6 cellular contexts compared by ENCODE assay signal in genomic region chr14:106658047-106658446, GRCh38.
DNase-seq lines count a peak whose midpoint lies in the region; ATAC-seq and TF ChIP-seq lines count a peak whose summit lies in the region.
"Not testable (repeated sequence)": the region's sequence is repeated elsewhere in the genome, so short reads cannot be mapped to it uniquely, and the experiment has no call there.

No MANE protein-coding gene starts in this region.

- CTCF ChIA-PET in activated CD4-positive, alpha-beta T cell treated with anti-CD3 and anti-CD28 coated beads, Interleukin-2, amount 10 ng/mL, durations not matched to agents 7 days and 5 days (lab: Charles Lee), result interaction anchor here (0.7 to 1.3 kb wide), 2 partner anchors 10 to 24 kb away, joined by 3 read pairs; no protein-coding TSS in a partner anchor

- H3K4me1 ChIP-seq in DND-41 (ENCODE audit: insufficient read depth, low read length) (peaks cover 78% of the 10 kb centered on the region), thymus (ENCODE audit: control insufficient read depth, insufficient read depth, low read length) (peaks cover 18% of the 10 kb centered on the region)
- not testable (repeated sequence) for H3K4me1 ChIP-seq in esophagus muscularis mucosa

- POLR2A ChIA-PET in activated CD4-positive, alpha-beta T cell treated with anti-CD3 and anti-CD28 coated beads, Interleukin-2, amount 10 ng/mL, durations not matched to agents 7 days and 5 days (lab: Charles Lee), result interaction anchor here (0.6 kb wide), 1 partner anchor 215 kb away, joined by 4 read pairs; no protein-coding TSS in a partner anchor

- H4K20me1 ChIP-seq in DND-41 (ENCODE audit: insufficient read depth, low read length), result not testable (repeated sequence)

- peak overlapping the region; percentile 49 for H3K9ac ChIP-seq in DND-41 (ENCODE audit: low read depth, low read length)

- not testable (repeated sequence) for TF ChIP-seq POLR2A in esophagus muscularis mucosa (IDR thresholded peaks at IDR 0.05; ENCODE audit: low read depth)

- not testable (repeated sequence) for H3K36me3 ChIP-seq in DND-41 (ENCODE audit: insufficient read depth, low read length); KOPT-K1 (ENCODE audit: insufficient read depth, low read length); esophagus muscularis mucosa; thymus (ENCODE audit: control insufficient read depth, insufficient read depth)

- intact Hi-C loops in esophagus muscularis mucosa (cut with DNase I), result not testable (repeated sequence)

- not testable (repeated sequence) for H3K4me3 Mint-ChIP-seq in activated CD4-positive, alpha-beta T cell treated with anti-CD3 and anti-CD28 coated beads, Interleukin-2, amount 10 ng/mL, durations not matched to agents 7 days and 5 days

- ATAC-seq in DND-41 (ENCODE audit: insufficient read depth, low read depth), result peak; percentile 22; the same call in 1 of the 3 replicates

- 76% methylated on average over 3 of the region's 3 CpGs for WGBS in esophagus muscularis mucosa
- 61% methylated on average over 3 of the region's 3 CpGs for WGBS in thymus

- not testable (repeated sequence) for TF ChIP-seq CTCF in DND-41 (IDR thresholded peaks at IDR 0.05; ENCODE audit: borderline replicate concordance, extremely low read depth, low read length, poor library complexity, severe bottlenecking); esophagus muscularis mucosa (IDR thresholded peaks at IDR 0.05)

- not testable (repeated sequence) for TF ChIP-seq EP300 in esophagus muscularis mucosa (IDR thresholded peaks at IDR 0.05)

- peak overlapping the region; percentile 46 for H3K27ac Mint-ChIP-seq in activated CD4-positive, alpha-beta T cell treated with anti-CD3 and anti-CD28 coated beads, Interleukin-2, amount 10 ng/mL, durations not matched to agents 7 days and 5 days

- H3K4me2 ChIP-seq in DND-41 (ENCODE audit: insufficient read depth, low read length), result peak overlapping the region; percentile 41

- not testable (repeated sequence) for H3K4me3 ChIP-seq in DND-41 (ENCODE audit: low read depth in 1 of 2, low read length in 2 of 2); esophagus muscularis mucosa; thymus (ENCODE audit: low read length)

- H3K27ac ChIP-seq in DND-41 (ENCODE audit: low read length), result peak overlapping the region; percentile 92
- peak overlapping the region; percentile 90 for H3K27ac ChIP-seq in KOPT-K1 (ENCODE audit: low read depth, low read length, poor library complexity, severe bottlenecking)
- H3K27ac ChIP-seq in esophagus muscularis mucosa (replicated peaks in 1 of 4), result not testable (repeated sequence)
- peak overlapping the region; percentile 70 for H3K27ac ChIP-seq in thymus (ENCODE audit: low read depth)

- H3K27me3 ChIP-seq in DND-41 (ENCODE audit: insufficient read depth, low read length, poor library complexity); thymus (ENCODE audit: control insufficient read depth, insufficient read depth): not testable (repeated sequence)
- H3K27me3 ChIP-seq in esophagus muscularis mucosa, result peaks cover 0 to 16% (median 0%) of the 10 kb centered on the region in 4 donors

- H3K36me3 Mint-ChIP-seq in activated CD4-positive, alpha-beta T cell treated with anti-CD3 and anti-CD28 coated beads, Interleukin-2, amount 10 ng/mL, durations not matched to agents 7 days and 5 days (ENCODE audit: low read depth), result not testable (repeated sequence)

- peaks cover 23% of the 10 kb centered on the region for H3K27me3 Mint-ChIP-seq in activated CD4-positive, alpha-beta T cell treated with anti-CD3 and anti-CD28 coated beads, Interleukin-2, amount 10 ng/mL, durations not matched to agents 7 days and 5 days

- 0 out of 2 replicates have a peak overlapping the region, but pooled peaks have one; percentile 9 for H2AFZ ChIP-seq in DND-41 (ENCODE audit: low read depth, low read length)

- DNase-seq in DND-41 (peak; percentile 51), NCI-H526 treated with DMSO at 0.1 percent for 48 hours (lab: John Stamatoyannopoulos, UW) (peak; percentile 41), esophagus muscularis mucosa (ENCODE audit: extremely low spot score) (peak; percentile 79)
- not testable (repeated sequence) for DNase-seq in activated CD4-positive, alpha-beta T cell treated with anti-CD3 and anti-CD28 coated beads, Interleukin-2, amount 10 ng/mL, durations not matched to agents 7 days and 5 days

- not testable (repeated sequence) for H3K79me2 ChIP-seq in DND-41 (ENCODE audit: insufficient read depth, low read length)

- H3K9me3 Mint-ChIP-seq in activated CD4-positive, alpha-beta T cell treated with anti-CD3 and anti-CD28 coated beads, Interleukin-2, amount 10 ng/mL, durations not matched to agents 7 days and 5 days, result not testable (repeated sequence)

- H3K4me1 Mint-ChIP-seq in activated CD4-positive, alpha-beta T cell treated with anti-CD3 and anti-CD28 coated beads, Interleukin-2, amount 10 ng/mL, durations not matched to agents 7 days and 5 days, result peaks cover 35% of the 10 kb centered on the region

- H3K9me3 ChIP-seq in DND-41 (ENCODE audit: insufficient read depth, low read length, severe bottlenecking); KOPT-K1 (ENCODE audit: insufficient read depth, low read length, poor library complexity, severe bottlenecking); esophagus muscularis mucosa; thymus (ENCODE audit: control insufficient read depth): not testable (repeated sequence)
